9 cellular contexts compared by ENCODE assay signal in the genomic region with DNA sequence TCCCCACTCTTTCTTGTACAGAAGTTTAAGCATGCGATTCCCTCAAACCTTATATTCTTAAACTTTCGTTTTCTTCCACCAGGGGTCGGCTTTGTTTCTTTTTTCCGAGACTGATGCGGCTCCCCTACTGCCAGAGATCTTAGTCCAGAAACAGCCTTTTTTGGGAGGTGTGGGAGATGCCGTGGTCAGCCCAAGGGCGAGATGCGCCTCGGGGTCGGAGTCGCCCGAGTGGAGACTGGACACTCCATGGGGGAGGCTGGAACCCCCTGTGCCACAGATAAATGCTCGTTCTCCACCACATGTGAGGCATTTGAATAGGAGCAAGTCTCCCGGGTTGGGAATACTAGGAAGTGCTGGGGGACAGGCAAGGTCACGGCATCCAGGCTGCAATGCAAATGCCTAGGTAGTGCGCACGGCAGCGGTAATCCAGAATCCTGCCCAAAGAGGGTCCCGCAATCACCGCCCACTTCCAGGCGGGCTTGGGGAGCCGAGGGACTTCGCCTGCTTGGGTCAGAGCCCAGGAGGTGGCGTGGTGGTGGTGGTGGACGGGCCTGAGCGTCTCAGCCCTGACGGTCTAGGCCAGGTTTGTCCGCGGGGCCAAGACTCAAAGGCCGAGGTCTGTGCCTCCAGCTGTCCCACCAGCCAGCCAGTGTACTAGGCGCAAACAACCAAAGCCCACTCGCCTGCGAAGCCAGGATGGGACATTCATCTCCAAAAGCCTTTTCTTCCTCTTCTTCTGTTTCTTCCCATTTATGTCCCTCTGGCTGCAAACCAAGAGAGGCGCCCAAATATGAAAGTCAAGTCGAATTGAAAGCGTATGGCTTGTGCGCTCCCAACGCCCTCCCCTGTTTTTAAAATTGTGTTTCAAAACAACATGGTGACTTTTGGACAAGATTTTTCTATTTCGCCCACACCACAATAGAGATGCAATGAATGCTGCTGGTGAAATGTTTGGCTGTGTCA. TPM values are rescaled to one million over a fixed set of nuclear protein-coding genes. Genes with fewer than 3 reads are reported as not detected.
DNase-seq lines count a peak whose midpoint lies in the region; ATAC-seq and TF ChIP-seq lines count a peak whose summit lies in the region.
"Had no signal": no experiment of that assay in that cellular context is flagged by ENCODE, and none has a peak within 500 bp of the region (broad histone marks: within the 10 kb centered on the region; RNA-seq: fewer than 3 reads in every experiment).

No MANE protein-coding gene starts in this region.

- in situ Hi-C loops in GM13976 (cut with MboI; ENCODE audit: low sequenced_read_pairs, unreplicated experiment): loop anchor here (25.0 kb wide), 1 partner anchor 373 kb away; no protein-coding TSS in a partner anchor

- peaks cover 23% of the 10 kb centered on the region for H3K4me1 ChIP-seq in adipocyte (ENCODE audit: control insufficient read depth, insufficient read depth, low read length)
- H3K4me1 ChIP-seq in hepatocyte (ENCODE audit: insufficient read depth): peaks cover 28% of the 10 kb centered on the region

- H3K9me3 ChIP-seq in adipocyte (ENCODE audit: control insufficient read depth, low read length): no peaks in the 10 kb centered on the region
- no peaks in the 10 kb centered on the region for H3K9me3 ChIP-seq in hepatocyte (ENCODE audit: low read depth)

- H3K4me3 ChIP-seq in BJ (ENCODE audit: low read depth, low read length): 0 out of 2 replicates have a peak overlapping the region, but pooled peaks have one; percentile 10
- H3K4me3 ChIP-seq in adipocyte (ENCODE audit: low read length): peak overlapping the region; percentile 68
- H3K4me3 ChIP-seq in hepatocyte: no peak overlapping the region
- H3K4me3 ChIP-seq in retinal pigment epithelial cell (ENCODE audit: low read length): peak overlapping the region; percentile 22

- peak overlapping the region; percentile 96 for H3K4me2 ChIP-seq in hepatocyte

- H3K9ac ChIP-seq in adipocyte (ENCODE audit: low read length): no peak overlapping the region

- peak; percentile 63 for TF ChIP-seq CTCF in BJ (IDR thresholded peaks at IDR 0.05; ENCODE audit: insufficient read depth, low read depth, low read length)
- TF ChIP-seq CTCF in GM13976 (IDR thresholded peaks at IDR 0.05; ENCODE audit: borderline replicate concordance, control extremely low read depth, extremely low read depth, insufficient read depth, missing control alignments): peak; percentile 8
- peak; percentile 70 for TF ChIP-seq CTCF in hepatocyte (IDR thresholded peaks at IDR 0.05; ENCODE audit: poor library complexity)
- peak; percentile 62 for TF ChIP-seq CTCF in retinal pigment epithelial cell (conservative IDR thresholded peaks at IDR 0.05; ENCODE audit: low read depth, low read length)

- H3K79me2 ChIP-seq in hepatocyte: no peaks in the 10 kb centered on the region

- H3K27ac ChIP-seq in hepatocyte: no peak overlapping the region

- H3K27me3 ChIP-seq in BJ (ENCODE audit: control insufficient read depth, insufficient read depth, low read length) (peaks cover 44% of the 10 kb centered on the region), adipocyte (replicated peaks; ENCODE audit: control insufficient read depth, insufficient read depth, low read length) (peaks cover 30% of the 10 kb centered on the region), hepatocyte (peaks cover 58% of the 10 kb centered on the region)

- CTCF ChIA-PET in BJ (lab: Yijun Ruan, JAX): interaction anchor here (0.6 to 3.9 kb wide), 16 partner anchors 9 to 415 kb away, joined by 3 to 58 read pairs (median 4); partner anchors contain the start of gene SNX3

- H3K9me2 ChIP-seq in hepatocyte (replicated peaks; ENCODE audit: insufficient read depth): no peaks in the 10 kb centered on the region

- no peak for DNase-seq in BJ (ENCODE audit: low read depth)
- peak; percentile 62 for DNase-seq in GM13976 (ENCODE audit: low spot score)
- peak; percentile 13 to 62 for DNase-seq in NCI-H526 (lab: John Stamatoyannopoulos, UW)
- peak; percentile 86 for DNase-seq in adipocyte (ENCODE audit: low read depth)
- DNase-seq in hepatocyte (ENCODE audit: low spot score): peak; percentile 64
- DNase-seq in retinal pigment epithelial cell (ENCODE audit: low read depth): no peak

- no peaks in the 10 kb centered on the region for H4K20me1 ChIP-seq in hepatocyte (ENCODE audit: insufficient read depth, poor library complexity, severe bottlenecking)

- POLR2A ChIA-PET in BJ (lab: Charles Lee): no interaction called here

- H3K36me3 ChIP-seq in BJ (ENCODE audit: control insufficient read depth, insufficient read depth, low read length): no peaks in the 10 kb centered on the region
- no peaks in the 10 kb centered on the region for H3K36me3 ChIP-seq in adipocyte (ENCODE audit: control insufficient read depth, insufficient read depth, low read length, severe bottlenecking)
- no peaks in the 10 kb centered on the region for H3K36me3 ChIP-seq in hepatocyte (replicated peaks; ENCODE audit: insufficient read depth, low read depth)

- WGBS in hepatocyte (ENCODE audit: low lambda C conversion rate, missing lambda C conversion rate): 19% methylated on average over 39 of the region's 39 CpGs

- no peak for ATAC-seq in HG03039 (IDR thresholded peaks at IDR 0.05; ENCODE audit: unreplicated experiment)
- ATAC-seq in HG03175 (IDR thresholded peaks at IDR 0.05; ENCODE audit: unreplicated experiment): no peak

- H2AFZ ChIP-seq in hepatocyte: peak overlapping the region; percentile 32

RNA-seq across cellular contexts. Expression of gene OSTM1, which starts 39.3 kb away (rescaled TPM):
- polyA plus RNA-seq in BJ (2011; rRNA removed) (20.1 and 33.6 TPM in 2 replicates), hepatocyte (19.1 and 24.1 TPM in 2 replicates)
- polyA minus RNA-seq in BJ (2011; rRNA and poly(A)+ RNA removed): 14.5 and 23.0 TPM in 2 replicates
- 25.3 and 26.1 TPM in 2 replicates for total RNA-seq in hepatocyte

RNA-seq across cellular contexts. Expression of gene NR2E1, which starts 52.0 kb away (rescaled TPM):
- polyA plus RNA-seq in BJ (2011; rRNA removed) (not detected in 2 replicates), hepatocyte (not detected in 2 replicates)
- polyA minus RNA-seq in BJ (2011; rRNA and poly(A)+ RNA removed): not detected in 2 replicates
- not detected in 2 replicates for total RNA-seq in hepatocyte
- total RNA-seq: T-helper 1 cell treated with Interleukin-12 subunit alpha and Interleukin-12 subunit beta and Interleukin-4 antibody, amounts not matched to agents 30 ng/mL and 1 ng/mL, for 36 hours had no signal

Comparison
In these comparisons a context has a peak if more than half of its experiments do, and no peak if none do; other contexts are left out.
1. DNase-seq: peak in GM13976 (single experiment), NCI-H526 (2 of 2), adipocyte (single experiment) and hepatocyte (single experiment); none in BJ (single experiment) and retinal pigment epithelial cell (single experiment).
2. CTCF ChIP-seq: peak in every context shown above with its lines; median percentile 70 in hepatocyte; 63 in BJ; 62 in retinal pigment epithelial cell; 8 in GM13976.